ENCODE assay signal across 15 cellular contexts in the genomic region with DNA sequence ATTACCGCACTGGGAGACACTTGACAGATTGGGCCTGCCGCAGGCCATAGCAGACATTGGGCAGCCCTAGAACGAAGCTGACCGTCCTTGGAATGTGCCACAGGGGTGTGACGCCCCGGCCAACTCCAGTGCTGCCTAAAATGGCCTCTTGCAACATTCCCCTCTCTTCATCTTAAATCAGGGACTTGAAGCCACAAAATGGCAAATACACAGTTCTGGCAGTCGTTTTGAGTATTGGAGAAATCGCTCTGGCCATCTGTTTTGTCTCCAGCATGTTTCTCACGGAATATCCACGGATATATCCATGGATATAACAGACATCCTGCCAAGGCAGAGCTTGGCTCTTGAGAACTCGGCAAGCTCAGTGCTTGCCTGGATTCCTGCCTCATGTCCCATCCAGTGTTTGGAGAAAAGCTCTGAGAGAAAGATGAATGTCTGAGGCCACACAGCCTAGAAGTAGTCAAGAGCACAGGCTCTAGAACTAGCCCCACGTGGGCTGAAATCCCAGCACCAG.
DNase-seq lines count a peak whose midpoint lies in the region; ATAC-seq and TF ChIP-seq lines count a peak whose summit lies in the region.
"Had no signal": no experiment of that assay in that cellular context is flagged by ENCODE, and none has a peak within 500 bp of the region (broad histone marks: within the 10 kb centered on the region; RNA-seq: fewer than 3 reads in every experiment).

No MANE protein-coding gene starts in this region.

- H4K20me1 ChIP-seq in DND-41 (ENCODE audit: insufficient read depth, low read length), result peaks cover 84% of the 10 kb centered on the region

- intact Hi-C loops in colonic mucosa (cut with DNase I), result no loop called here
- intact Hi-C loops in right cardiac atrium (cut with DNase I), result no loop called here
- intact Hi-C loops in spleen (cut with DNase I; ENCODE audit: low total_unique reads), result no loop called here
- intact Hi-C loops in posterior vena cava (cut with DNase I), result no loop called here

- no peaks in the 10 kb centered on the region for H3K9me3 ChIP-seq in DND-41 (ENCODE audit: insufficient read depth, low read length, severe bottlenecking)
- no peaks in the 10 kb centered on the region for H3K9me3 ChIP-seq in colonic mucosa
- H3K9me3 ChIP-seq in right cardiac atrium (ENCODE audit: control insufficient read depth, low read length), result no peaks in the 10 kb centered on the region
- no peaks in the 10 kb centered on the region for H3K9me3 ChIP-seq in spleen
- H3K9me3 ChIP-seq: tibial nerve had no signal

- peak overlapping the region; percentile 25 for H3K27ac ChIP-seq in DND-41 (ENCODE audit: low read length)
- no peak overlapping the region for H3K27ac ChIP-seq in colonic mucosa
- peak overlapping the region; percentile 48 for H3K27ac ChIP-seq in right cardiac atrium (ENCODE audit: low read length)
- peak overlapping the region in 7 of 8 donors; percentile 15 to 61 (median 42) for H3K27ac ChIP-seq in spleen
- H3K27ac ChIP-seq: tibial nerve had no signal

- no peak overlapping the region for H3K4me2 ChIP-seq in DND-41 (ENCODE audit: insufficient read depth, low read length)

- no peak for TF ChIP-seq CTCF in DND-41 (IDR thresholded peaks at IDR 0.05; ENCODE audit: borderline replicate concordance, extremely low read depth, low read length, poor library complexity, severe bottlenecking)
- TF ChIP-seq CTCF in colonic mucosa (IDR thresholded peaks at IDR 0.05), result no peak
- TF ChIP-seq CTCF in spleen (IDR thresholded peaks at IDR 0.05 in 8 of 11, conservative IDR thresholded peaks at IDR 0.05 in 3 of 11), result no peak

- no peaks in the 10 kb centered on the region for H3K4me1 ChIP-seq in DND-41 (ENCODE audit: insufficient read depth, low read length)
- no peaks in the 10 kb centered on the region for H3K4me1 ChIP-seq in colonic mucosa
- no peaks in the 10 kb centered on the region for H3K4me1 ChIP-seq in right cardiac atrium (ENCODE audit: control insufficient read depth, insufficient read depth, low read length)
- H3K4me1 ChIP-seq in spleen, result peaks cover 0 to 63% (median 16%) of the 10 kb centered on the region in 6 donors
- H3K4me1 ChIP-seq: tibial nerve had no signal

- DNase-seq in DND-41, result no peak
- peak; percentile 27 for DNase-seq in colonic mucosa
- DNase-seq in right cardiac atrium, result peak; percentile 70 to 90 (median 84)
- DNase-seq in spleen, result no peak
- no peak for DNase-seq in hippocampal formation (lab: John Stamatoyannopoulos, UW)
- no peak for DNase-seq in posterior vena cava (ENCODE audit: low spot score)
- no peak for DNase-seq in MV-4-11 (lab: John Stamatoyannopoulos, UW)
- DNase-seq: activated naive CD4-positive, alpha-beta T cell; DMS79 treated with DMSO at 0.1 percent for 48 hours; erythroblast; H7; NCI-H187 treated with DMSO at 0.1 percent for 48 hours; nephron progenitor cell had no signal

- H3K27me3 ChIP-seq in DND-41 (ENCODE audit: insufficient read depth, low read length, poor library complexity) (no peaks in the 10 kb centered on the region), colonic mucosa (no peaks in the 10 kb centered on the region), right cardiac atrium (ENCODE audit: control insufficient read depth, insufficient read depth) (no peaks in the 10 kb centered on the region), spleen (replicated peaks in 1 of 7) (no peaks in the 10 kb centered on the region)
- H3K27me3 ChIP-seq: tibial nerve had no signal

- H2AFZ ChIP-seq in DND-41 (ENCODE audit: low read depth, low read length), result no peak overlapping the region

- ATAC-seq in DND-41 (ENCODE audit: insufficient read depth, low read depth), result no peak
- ATAC-seq in right cardiac atrium, result peak; percentile 88 to 93
- ATAC-seq in HG03139 (IDR thresholded peaks at IDR 0.05; ENCODE audit: unreplicated experiment), result no peak

- H3K4me3 ChIP-seq in DND-41 (ENCODE audit: low read depth in 1 of 2, low read length in 2 of 2) (no peak overlapping the region), colonic mucosa (no peak overlapping the region), right cardiac atrium (ENCODE audit: low read length) (no peak overlapping the region), spleen (no peak overlapping the region)
- H3K4me3 ChIP-seq: tibial nerve had no signal

- H3K36me3 ChIP-seq in DND-41 (ENCODE audit: insufficient read depth, low read length), result peaks cover 86% of the 10 kb centered on the region
- no peaks in the 10 kb centered on the region for H3K36me3 ChIP-seq in colonic mucosa
- H3K36me3 ChIP-seq in spleen, result peaks cover 0 to 12% (median 0%) of the 10 kb centered on the region in 6 donors
- H3K36me3 ChIP-seq: tibial nerve had no signal

- 45% methylated on average over 12 of the region's 12 CpGs for whole genome bisulfite sequencing in right cardiac atrium
- WGBS in spleen, 5 donors, result 72 to 94% (median 77%) methylated on average over 9 to 12 of the region's 12 CpGs

- peaks cover 98% of the 10 kb centered on the region for H3K79me2 ChIP-seq in DND-41 (ENCODE audit: insufficient read depth, low read length)

- TF ChIP-seq POLR2A in spleen (IDR thresholded peaks at IDR 0.05), result no peak

- no peak overlapping the region for H3K9ac ChIP-seq in DND-41 (ENCODE audit: low read depth, low read length)
- no peak overlapping the region for H3K9ac ChIP-seq in colonic mucosa (ENCODE audit: low read depth in 2 of 2, low read length in 2 of 2)

Comparison
In these comparisons a context has a peak if more than half of its experiments do, and no peak if none do; other contexts are left out.
1. ATAC-seq: peak in right cardiac atrium (2 of 2); none in DND-41 (single experiment) and HG03139 (single experiment).
2. DNase-seq: peak in colonic mucosa (single experiment) and right cardiac atrium (3 of 3); none in DND-41 (single experiment), spleen (single experiment), hippocampal formation (0 of 2), posterior vena cava (single experiment) and MV-4-11 (single experiment).